23 cellular contexts compared by ENCODE assay signal in the genomic region with DNA sequence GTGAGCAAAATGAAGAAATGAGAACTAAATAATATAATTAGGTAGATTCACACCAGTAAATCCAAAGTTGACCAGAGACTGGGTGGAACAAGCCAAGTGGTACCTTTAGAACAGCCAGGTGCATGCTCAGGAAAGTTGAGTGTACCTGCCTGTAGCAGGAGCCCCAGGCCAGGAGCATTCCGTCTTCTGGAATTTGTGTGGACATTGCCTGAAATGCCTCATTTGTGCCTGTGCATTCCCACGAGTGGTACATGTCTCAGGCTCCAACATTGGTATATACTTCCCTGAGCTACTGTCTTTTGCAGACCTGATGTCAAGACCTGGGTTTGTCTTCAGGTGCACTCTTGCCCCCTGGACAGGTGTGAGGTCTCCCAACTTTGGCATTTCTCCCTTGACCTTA.
"Had no signal": no experiment of that assay in that cellular context is flagged by ENCODE, and none has a peak within 500 bp of the region (broad histone marks: within the 10 kb centered on the region; RNA-seq: fewer than 3 reads in every experiment).

No MANE protein-coding gene starts in this region.

- H3K27me3 ChIP-seq: testis, thyroid gland, upper lobe of left lung, upper lobe of right lung, uterus, vagina had no signal

- DNase-seq: stimulated activated CD4-positive, alpha-beta T cell treated with anti-CD3 and anti-CD28 coated beads, Interleukin-2, amount 100 ng/mL, for 48 hours; stimulated activated CD4-positive, alpha-beta T cell treated with anti-CD3 and anti-CD28 coated beads, Interleukin-4, amount 100 ng/mL, for 1 hour; stimulated activated CD4-positive, alpha-beta T cell treated with anti-CD3 and anti-CD28 coated beads, Interleukin-4, amount 100 ng/mL, for 24 hours; stimulated activated CD4-positive, alpha-beta T cell treated with anti-CD3 and anti-CD28 coated beads, Interleukin-4, amount 100 ng/mL, for 4 hours; stimulated activated CD8-positive, alpha-beta memory T cell treated with anti-CD3 and anti-CD28 coated beads, Interleukin-4, amount 100 ng/mL, for 48 hours; stimulated activated naive B cell treated with anti-CD40 and anti-IgM and Interleukin-4, amounts not matched to agents 10 μg/mL and 1 μg/mL and 100 μg/mL, for 72 hours; stimulated activated naive CD4-positive, alpha-beta T cell; stimulated activated naive CD4-positive, alpha-beta T cell treated with Interleukin-2 at 50 U/mL for 16 hours; stimulated activated naive CD8-positive, alpha-beta T cell treated with anti-CD3 and anti-CD28 coated beads, Interleukin-15, amount 100 ng/mL, for 72 hours; stimulated activated naive CD8-positive, alpha-beta T cell treated with anti-CD3 and anti-CD28 coated beads, Interleukin-15, Interleukin-2, amounts not matched to agents 100 U/mL and 50 U/mL, for 24 hours; stomach; substantia nigra; testis; thyroid gland; tibial artery; transverse colon; upper lobe of left lung; upper lobe of right lung; uterus had no signal

- H3K27ac ChIP-seq: stomach, suprapubic skin, testis, thoracic aorta, thyroid gland, tibial artery, tibial nerve, transverse colon, upper lobe of left lung, upper lobe of right lung, uterus, vagina had no signal

- H3K36me3 ChIP-seq: suprapubic skin, thoracic aorta, thyroid gland, tibial artery, tibial nerve, transverse colon, upper lobe of left lung, upper lobe of right lung, uterus, vagina had no signal

- H3K9me3 ChIP-seq: suprapubic skin, testis, thoracic aorta, thyroid gland, tibial artery, tibial nerve, transverse colon, upper lobe of left lung, upper lobe of right lung, uterus, vagina had no signal

- H3K4me3 ChIP-seq: stomach, suprapubic skin, testis, thoracic aorta, thyroid gland, tibial artery, tibial nerve, transverse colon, upper lobe of left lung, upper lobe of right lung, uterus, vagina had no signal

- H3K4me1 ChIP-seq: stomach, suprapubic skin, testis, thyroid gland, tibial artery, tibial nerve, transverse colon, upper lobe of left lung, upper lobe of right lung, uterus, vagina had no signal
